Comparison of ENCODE assay signal across 8 cellular contexts in genomic region chrX:110145854-110146253, GRCh38.
DNase-seq lines count a peak whose midpoint lies in the region; ATAC-seq and TF ChIP-seq lines count a peak whose summit lies in the region.

No MANE protein-coding gene starts in this region.

- no peak overlapping the region for H3K4me2 ChIP-seq in OCI-LY7 (ENCODE audit: low read length)

- peaks cover 5% of the 10 kb centered on the region in 2 experiments; a peak in 2 of 3 replicates for H3K36me3 ChIP-seq in HEK293 (ENCODE audit: control insufficient read depth in 2 of 2, insufficient read depth in 1 of 2, low read length in 2 of 2)
- H3K36me3 ChIP-seq in OCI-LY7 (ENCODE audit: insufficient read depth, low read length) = no peaks in the 10 kb centered on the region
- no peaks in the 10 kb centered on the region for H3K36me3 ChIP-seq in colonic mucosa
- H3K36me3 ChIP-seq in vagina = no peaks in the 10 kb centered on the region

- H3K4me3 ChIP-seq in HEK293 (ENCODE audit: low read depth, low read length) (no peak overlapping the region), OCI-LY7 (ENCODE audit: low read depth, low read length, poor library complexity, severe bottlenecking) (no peak overlapping the region), colonic mucosa (no peak overlapping the region), vagina (no peak overlapping the region)

- no peak overlapping the region; the same call in 1 of the 2 replicates for H2AFZ ChIP-seq in OCI-LY7 (ENCODE audit: low read length)

- intact Hi-C loops in OCI-LY7 (cut with micrococcal nuclease; ENCODE audit: unreplicated experiment) (loop anchor here (10.0 kb wide), 1 partner anchor 231 kb away; no protein-coding TSS in a partner anchor), colonic mucosa (cut with DNase I) (loop anchor here (5.0 kb wide), 1 partner anchor 234 kb away; no protein-coding TSS in a partner anchor), vagina (cut with DNase I) (no loop called here)

- TF ChIP-seq POLR2A in vagina (IDR thresholded peaks at IDR 0.05) = no peak

- CTCF ChIA-PET in HEK293 (lab: Yijun Ruan, JAX) (interaction anchor here (0.5 to 3.2 kb wide), 58 partner anchors 8 to 1450 kb away, joined by 3 to 50 read pairs (median 4); no protein-coding TSS in a partner anchor), OCI-LY7 (lab: Charles Lee; ENCODE audit: unreplicated experiment) (no interaction called here)

- H3K27me3 ChIP-seq in colonic mucosa (no peaks in the 10 kb centered on the region), vagina (no peaks in the 10 kb centered on the region)

- no peak overlapping the region for H3K27ac Mint-ChIP-seq in stimulated activated naive CD8-positive, alpha-beta T cell treated with anti-CD3 and anti-CD28 coated beads, Interleukin-15, amount 100 ng/mL, for 72 hours
- no peak overlapping the region for H3K27ac Mint-ChIP-seq in mesothelial cell of epicardium

- POLR2A ChIA-PET in HEK293 (lab: Yijun Ruan, JAX) = no interaction called here
- POLR2A ChIA-PET in OCI-LY7 (lab: Charles Lee) = no interaction called here

- H3K9me3 ChIP-seq in HEK293 (ENCODE audit: control insufficient read depth, insufficient read depth, low read depth, low read length) (no peaks in the 10 kb centered on the region), OCI-LY7 (ENCODE audit: low read length) (no peaks in the 10 kb centered on the region), colonic mucosa (no peaks in the 10 kb centered on the region), vagina (no peaks in the 10 kb centered on the region)

- H3K4me1 ChIP-seq in HEK293 (ENCODE audit: control insufficient read depth, insufficient read depth, low read length) (no peaks in the 10 kb centered on the region), OCI-LY7 (ENCODE audit: insufficient read depth, low read length, poor library complexity, severe bottlenecking) (no peaks in the 10 kb centered on the region), colonic mucosa (no peaks in the 10 kb centered on the region), vagina (no peaks in the 10 kb centered on the region)

- no peak for ATAC-seq in stimulated activated naive CD8-positive, alpha-beta T cell treated with anti-CD3 and anti-CD28 coated beads, Interleukin-15, Interleukin-2, amounts not matched to agents 100 U/mL and 50 U/mL, for 24 hours
- ATAC-seq in stimulated activated naive CD8-positive, alpha-beta T cell treated with anti-CD3 and anti-CD28 coated beads, Interleukin-15, amount 100 ng/mL, for 72 hours = no peak
- ATAC-seq in GM18873 (IDR thresholded peaks at IDR 0.05; ENCODE audit: low FRiP score, unreplicated experiment) = no peak

- no peaks in the 10 kb centered on the region for H4K20me1 ChIP-seq in OCI-LY7 (ENCODE audit: insufficient read depth, low read length)

- no peak overlapping the region for H3K9ac ChIP-seq in colonic mucosa (ENCODE audit: low read depth in 2 of 2, low read length in 2 of 2)

- no peaks in the 10 kb centered on the region for H3K79me2 ChIP-seq in OCI-LY7 (ENCODE audit: insufficient read depth, low read depth, low read length)

- no peaks in the 10 kb centered on the region for H3K4me1 Mint-ChIP-seq in stimulated activated naive CD8-positive, alpha-beta T cell treated with anti-CD3 and anti-CD28 coated beads, Interleukin-15, amount 100 ng/mL, for 72 hours
- H3K4me1 Mint-ChIP-seq in mesothelial cell of epicardium = no peaks in the 10 kb centered on the region

- H3K4me3 Mint-ChIP-seq in stimulated activated naive CD8-positive, alpha-beta T cell treated with anti-CD3 and anti-CD28 coated beads, Interleukin-15, amount 100 ng/mL, for 72 hours = no peak overlapping the region
- no peak overlapping the region for H3K4me3 Mint-ChIP-seq in mesothelial cell of epicardium

- no peak overlapping the region for H3K27ac ChIP-seq in HEK293 (ENCODE audit: extremely low read depth, low read depth, low read length)
- H3K27ac ChIP-seq in OCI-LY7 (ENCODE audit: low read depth, low read length, poor library complexity, severe bottlenecking) = no peak overlapping the region
- H3K27ac ChIP-seq in colonic mucosa = no peak overlapping the region
- H3K27ac ChIP-seq in vagina = no peak overlapping the region

- H3K9me3 Mint-ChIP-seq in stimulated activated naive CD8-positive, alpha-beta T cell treated with anti-CD3 and anti-CD28 coated beads, Interleukin-15, amount 100 ng/mL, for 72 hours = no peaks in the 10 kb centered on the region
- H3K9me3 Mint-ChIP-seq in mesothelial cell of epicardium = no peaks in the 10 kb centered on the region

- DNase-seq in stimulated activated naive CD8-positive, alpha-beta T cell treated with anti-CD3 and anti-CD28 coated beads, Interleukin-15, Interleukin-2, amounts not matched to agents 100 U/mL and 50 U/mL, for 24 hours = peak; percentile 14
- DNase-seq in stimulated activated naive CD8-positive, alpha-beta T cell treated with anti-CD3 and anti-CD28 coated beads, Interleukin-15, amount 100 ng/mL, for 72 hours = no peak
- DNase-seq in OCI-LY7 (ENCODE audit: low spot score) (peak; percentile 29), colonic mucosa (no peak), mesothelial cell of epicardium (ENCODE audit: low spot score in 2 of 2, unreplicated experiment in 2 of 2) (peak in 1 of 2 experiments; percentile 48), vagina (ENCODE audit: extremely low spot score in 2 of 2) (no peak)

- no peaks in the 10 kb centered on the region for H3K9me2 ChIP-seq in OCI-LY7 (ENCODE audit: insufficient read depth, low read length)

- no peak for TF ChIP-seq CTCF in HEK293 (tag by site-specific recombination; IDR thresholded peaks at IDR 0.05)
- peak; percentile 68 for TF ChIP-seq CTCF in OCI-LY7 (conservative IDR thresholded peaks at IDR 0.05; ENCODE audit: low read length)
- TF ChIP-seq CTCF in colonic mucosa (IDR thresholded peaks at IDR 0.05) = peak; percentile 51
- TF ChIP-seq CTCF in mesothelial cell of epicardium (IDR thresholded peaks at IDR 0.05; ENCODE audit: unreplicated experiment) = peak; percentile 65
- TF ChIP-seq CTCF in vagina (IDR thresholded peaks at IDR 0.05) = peak in 1 of 3 experiments; percentile 48

- peaks cover 1% of the 10 kb centered on the region for H3K36me3 Mint-ChIP-seq in mesothelial cell of epicardium

- BruUV-seq in OCI-LY7 (replicated peaks; lab: Mats Ljungman, UMichigan) = no TSS peak

- H3K27me3 Mint-ChIP-seq in stimulated activated naive CD8-positive, alpha-beta T cell treated with anti-CD3 and anti-CD28 coated beads, Interleukin-15, amount 100 ng/mL, for 72 hours = no peaks in the 10 kb centered on the region
- H3K27me3 Mint-ChIP-seq in mesothelial cell of epicardium (ENCODE audit: low read depth) = no peaks in the 10 kb centered on the region

TF ChIP-seq in HEK293, 187 proteins besides CTCF, POLR2A, EP300 and RAD21:
- peak; percentile 61 for TF ChIP-seq ZNF654 (tag by site-specific recombination; IDR thresholded peaks at IDR 0.05; ENCODE audit: low read depth)
- no peak for TF ChIP-seq ZNF148 (tag by site-specific recombination; IDR thresholded peaks at IDR 0.05; ENCODE audit: borderline replicate concordance)
- TF ChIP-seq ZNF112 (tag by site-specific recombination; IDR thresholded peaks at IDR 0.05) = no peak
- TF ChIP-seq GLI4 (tag by site-specific recombination; IDR thresholded peaks at IDR 0.05) = no peak
- no peak for TF ChIP-seq ZBTB17 (tag by site-specific recombination; IDR thresholded peaks at IDR 0.05)
- TF ChIP-seq ZNF155 (tag by site-specific recombination; IDR thresholded peaks at IDR 0.05) = no peak
- TF ChIP-seq ZNF449 (tag by site-specific recombination; IDR thresholded peaks at IDR 0.05) = no peak
- TF ChIP-seq ZNF169 (tag by site-specific recombination; IDR thresholded peaks at IDR 0.05) = no peak
- TF ChIP-seq ZSCAN23 (tag by site-specific recombination; IDR thresholded peaks at IDR 0.05) = no peak

Comparison
In these comparisons a context has a peak if more than half of its experiments do, and no peak if none do; other contexts are left out.
1. DNase-seq: peak in stimulated activated naive CD8-positive, alpha-beta T cell treated with anti-CD3 and anti-CD28 coated beads, Interleukin-15, Interleukin-2, amounts not matched to agents 100 U/mL and 50 U/mL, for 24 hours (single experiment) and OCI-LY7 (single experiment); none in stimulated activated naive CD8-positive, alpha-beta T cell treated with anti-CD3 and anti-CD28 coated beads, Interleukin-15, amount 100 ng/mL, for 72 hours (0 of 2), colonic mucosa (single experiment) and vagina (0 of 2).